In genomic region chr3:47282424-47283192, GRCh38 we compare ENCODE assay signal across 1 cellular context.
TF ChIP-seq lines count a peak whose summit lies in the region.

Gene KIF9 (minus strand): TSS chr3:47282799. CDS start chr3:47277374, 5,425 bp downstream.
Gene KLHL18 (plus strand): TSS chr3:47282944. CDS start chr3:47282966, 22 bp downstream.

TF ChIP-seq in K562, 482 proteins besides CTCF, POLR2A, EP300 and RAD21 (continued from another document and continues in another):
- TF ChIP-seq REST (CRISPR knock-in tag; IDR thresholded peaks at IDR 0.05; ENCODE audit: low read depth), result peak; percentile 68
- TF ChIP-seq ZBTB40 (IDR thresholded peaks at IDR 0.05), result peak; percentile 98
- no peak for TF ChIP-seq ZBTB40 (CRISPR knock-in tag; IDR thresholded peaks at IDR 0.05)
- 0 out of 2 replicates have a peak, but pooled peaks have one; percentile 19 for TF ChIP-seq ZFP91 (CRISPR knock-in tag; IDR thresholded peaks at IDR 0.05)
- TF ChIP-seq CBFA2T3 (IDR thresholded peaks at IDR 0.05), result no peak
- TF ChIP-seq ZNF408 (CRISPR knock-in tag; IDR thresholded peaks at IDR 0.05; ENCODE audit: low read depth), result no peak
- TF ChIP-seq FOXK1 (CRISPR knock-in tag; IDR thresholded peaks at IDR 0.05; ENCODE audit: borderline replicate concordance), result no peak
- no peak; the same call in 1 of the 2 replicates for TF ChIP-seq NR1H2 (CRISPR knock-in tag; IDR thresholded peaks at IDR 0.05)
- no peak for TF ChIP-seq MLX (CRISPR knock-in tag; conservative IDR thresholded peaks at IDR 0.05)
- TF ChIP-seq NR2C1 (IDR thresholded peaks at IDR 0.05), result peak; percentile 84
- peak; percentile 87 for TF ChIP-seq NR2C1 (tag; IDR thresholded peaks at IDR 0.05)
- no peak for TF ChIP-seq ZNF174 (CRISPR knock-in tag; IDR thresholded peaks at IDR 0.05)
- no peak for TF ChIP-seq TAF15 (IDR thresholded peaks at IDR 0.05; ENCODE audit: low read depth, low read length)
- peak; percentile 100 for TF ChIP-seq ETV1 (tag; conservative IDR thresholded peaks at IDR 0.05; ENCODE audit: low read depth)
- no peak for TF ChIP-seq HNRNPUL1 (IDR thresholded peaks at IDR 0.05; ENCODE audit: low read length)
- peak; percentile 85 for TF ChIP-seq ASH1L (IDR thresholded peaks at IDR 0.05; ENCODE audit: borderline replicate concordance, low read depth, partially characterized antibody)
- TF ChIP-seq ZC3H8 (IDR thresholded peaks at IDR 0.05), result no peak; the same call in 1 of the 2 replicates
- TF ChIP-seq HEY1 (CRISPR knock-in tag; IDR thresholded peaks at IDR 0.05; ENCODE audit: borderline replicate concordance), result no peak
- no peak for TF ChIP-seq POLR2AphosphoS2 (IDR thresholded peaks at IDR 0.05; ENCODE audit: low read length)
- no peak for TF ChIP-seq U2AF1 (optimal IDR thresholded peaks at IDR 0.05; ENCODE audit: low read depth, low read length)
- peak; percentile 97 for TF ChIP-seq POU5F1 (IDR thresholded peaks at IDR 0.05; ENCODE audit: borderline replicate concordance, low read depth, low read length, partially characterized antibody)
- TF ChIP-seq CHD1 (IDR thresholded peaks at IDR 0.05; ENCODE audit: low read length), result no peak
- peak; percentile 99 for TF ChIP-seq RBM22 (IDR thresholded peaks at IDR 0.05; ENCODE audit: low read depth, low read length, poor library complexity, severe bottlenecking)
- TF ChIP-seq MAX (CRISPR knock-in tag; IDR thresholded peaks at IDR 0.05), result peak; percentile 98
- TF ChIP-seq NFIC (IDR thresholded peaks at IDR 0.05), result peak; percentile 74
- no peak for TF ChIP-seq MTF1 (CRISPR knock-in tag; IDR thresholded peaks at IDR 0.05; ENCODE audit: borderline replicate concordance)
- TF ChIP-seq SNRNP70 (optimal IDR thresholded peaks at IDR 0.05; ENCODE audit: low read depth, low read length), result no peak
- TF ChIP-seq SIN3A (IDR thresholded peaks at IDR 0.05; ENCODE audit: borderline replicate concordance in 2 of 2, control insufficient read depth in 1 of 2, low read depth in 2 of 2, low read length in 2 of 2), result peak; percentile 100
- TF ChIP-seq CEBPB (tag; IDR thresholded peaks at IDR 0.05), result no peak
- TF ChIP-seq POLR2AphosphoS5 (IDR thresholded peaks at IDR 0.05; ENCODE audit: control insufficient read depth, insufficient read depth, low read depth, low read length), result peak; percentile 62
- no peak for TF ChIP-seq DLX4 (CRISPR knock-in tag; IDR thresholded peaks at IDR 0.05)
- TF ChIP-seq STAG1 (CRISPR knock-in tag; IDR thresholded peaks at IDR 0.05; ENCODE audit: borderline replicate concordance), result no peak
- TF ChIP-seq RNF219 (CRISPR knock-in tag; IDR thresholded peaks at IDR 0.05), result no peak
- peak; percentile 84 for TF ChIP-seq HBP1 (CRISPR knock-in tag; IDR thresholded peaks at IDR 0.05)
- no peak for TF ChIP-seq ZFP30 (CRISPR knock-in tag; IDR thresholded peaks at IDR 0.05; ENCODE audit: borderline replicate concordance)
- no peak for TF ChIP-seq MTA2 (IDR thresholded peaks at IDR 0.05; ENCODE audit: low read depth)
- TF ChIP-seq EWSR1 (IDR thresholded peaks at IDR 0.05; ENCODE audit: borderline replicate concordance, low read depth, partially characterized antibody), result no peak
